Comparison of ENCODE assay signal across 8 cellular contexts in genomic region chr3:52144034-52144795, GRCh38. TPM values are rescaled to one million over a fixed set of nuclear protein-coding genes. Genes with fewer than 3 reads are reported as not detected.
DNase-seq lines count a peak whose midpoint lies in the region; ATAC-seq and TF ChIP-seq lines count a peak whose summit lies in the region.

No MANE protein-coding gene starts in this region.

- H3K4me2 ChIP-seq in OCI-LY7 (ENCODE audit: low read length) = no peak overlapping the region

- H3K4me3 ChIP-seq in OCI-LY7 (ENCODE audit: low read depth, low read length, poor library complexity, severe bottlenecking) = no peak overlapping the region

- POLR2A ChIA-PET in OCI-LY7 (lab: Charles Lee) = no interaction called here
- POLR2A ChIA-PET in naive thymus-derived CD8-positive, alpha-beta T cell (lab: Charles Lee) = interaction anchor here (0.9 to 1.3 kb wide), 2 partner anchors 143 to 148 kb away, joined by 3 read pairs; partner anchors contain the start of gene RPL29

- H3K4me1 Mint-ChIP-seq in naive thymus-derived CD8-positive, alpha-beta T cell = peaks cover 6 to 16% (median 11%) of the 10 kb centered on the region in 4 donors

- H2AFZ ChIP-seq in OCI-LY7 (ENCODE audit: low read length) = no peak overlapping the region

- H3K27ac ChIP-seq in OCI-LY7 (ENCODE audit: low read depth, low read length, poor library complexity, severe bottlenecking) = no peak overlapping the region

- peak; percentile 94 for TF ChIP-seq CTCF in OCI-LY7 (conservative IDR thresholded peaks at IDR 0.05; ENCODE audit: low read length)

- intact Hi-C loops in OCI-LY7 (cut with micrococcal nuclease; ENCODE audit: unreplicated experiment) = loop anchor here (1.0 to 2.0 kb wide), 3 partner anchors 91 to 201 kb away; partner anchors contain the start of gene PARP3

- no TSS peak for BruUV-seq in OCI-LY7 (replicated peaks; lab: Mats Ljungman, UMichigan)

- CTCF ChIA-PET in OCI-LY7 (lab: Charles Lee; ENCODE audit: unreplicated experiment) = no interaction called here

- no peak overlapping the region for H3K4me3 Mint-ChIP-seq in naive thymus-derived CD8-positive, alpha-beta T cell

- no peaks in the 10 kb centered on the region for H3K4me1 ChIP-seq in OCI-LY7 (ENCODE audit: insufficient read depth, low read length, poor library complexity, severe bottlenecking)

- peaks cover 89% of the 10 kb centered on the region for H3K36me3 ChIP-seq in OCI-LY7 (ENCODE audit: insufficient read depth, low read length)

- H3K79me2 ChIP-seq in OCI-LY7 (ENCODE audit: insufficient read depth, low read depth, low read length) = no peaks in the 10 kb centered on the region

- H3K27ac Mint-ChIP-seq in naive thymus-derived CD8-positive, alpha-beta T cell = peak overlapping the region in 4 of 10 donors; percentile 13 to 84 (median 50)

- DNase-seq in EL = peak; percentile 73
- DNase-seq in OCI-LY7 (ENCODE audit: low spot score) = peak; percentile 81
- peak; percentile 86 for DNase-seq in activated T-cell treated with anti-CD3 and anti-CD28 coated beads, Interleukin-2, amount 50 U/mL, for 1 hour
- peak; percentile 83 to 89 for DNase-seq in erythroblast (lab: John Stamatoyannopoulos, UW)
- peak; percentile 75 to 95 (median 83) for DNase-seq in naive thymus-derived CD8-positive, alpha-beta T cell
- peak; percentile 46 to 72 for DNase-seq in stimulated activated CD8-positive, alpha-beta memory T cell treated with anti-CD3 and anti-CD28 coated beads, Interleukin-7, amount 100 ng/mL, for 48 hours (ENCODE audit: extremely low read depth in 1 of 2, low read depth in 1 of 2)

- no peaks in the 10 kb centered on the region for H3K9me3 Mint-ChIP-seq in naive thymus-derived CD8-positive, alpha-beta T cell

- no peaks in the 10 kb centered on the region for H4K20me1 ChIP-seq in OCI-LY7 (ENCODE audit: insufficient read depth, low read length)

- peak; percentile 54 for ATAC-seq in HG03045 (IDR thresholded peaks at IDR 0.05; ENCODE audit: unreplicated experiment)
- peak; percentile 99 for ATAC-seq in naive thymus-derived CD8-positive, alpha-beta T cell
- no peak for ATAC-seq in GM19035 (IDR thresholded peaks at IDR 0.05; ENCODE audit: unreplicated experiment)

- no peak for TF ChIP-seq POLR2A in erythroblast (IDR thresholded peaks at IDR 0.05; ENCODE audit: low read length)

- no peaks in the 10 kb centered on the region for H3K36me3 Mint-ChIP-seq in naive thymus-derived CD8-positive, alpha-beta T cell

- H3K9me3 ChIP-seq in OCI-LY7 (ENCODE audit: low read length) = no peaks in the 10 kb centered on the region

- H3K9me2 ChIP-seq in OCI-LY7 (ENCODE audit: insufficient read depth, low read length) = no peaks in the 10 kb centered on the region

- H3K27me3 Mint-ChIP-seq in naive thymus-derived CD8-positive, alpha-beta T cell = no peaks in the 10 kb centered on the region

RNA-seq across cellular contexts. Expression of gene POC1A, which starts 10.0 kb away (rescaled TPM):
- 34.5 and 40.0 TPM in 2 replicates for total RNA-seq in OCI-LY7 (2014; rRNA removed; shearing (Covaris generic))
- total RNA-seq in OCI-LY7 (2022) = 41.0 and 46.2 TPM in 2 replicates
- total RNA-seq in naive thymus-derived CD8-positive, alpha-beta T cell = 1 to 10 TPM; 1.2 to 1.9 TPM
- polyA plus RNA-seq in naive thymus-derived CD8-positive, alpha-beta T cell = 1 to 10 TPM in 1 of 3 donors, under 1 TPM in 2; 0.28 to 1.1 (median 0.66) TPM

RNA-seq across cellular contexts. Expression of gene ALAS1, which starts 53.7 kb away (rescaled TPM):
- total RNA-seq in OCI-LY7 (2014; rRNA removed; shearing (Covaris generic)) = 24.5 and 34.4 TPM in 2 replicates
- 43.3 and 43.6 TPM in 2 replicates for total RNA-seq in OCI-LY7 (2022)
- 10 to 100 TPM; 16.2 to 18.8 TPM for total RNA-seq in naive thymus-derived CD8-positive, alpha-beta T cell
- 10 to 100 TPM; 14.7 to 28.9 (median 18.5) TPM for polyA plus RNA-seq in naive thymus-derived CD8-positive, alpha-beta T cell

Comparison
In these comparisons a context has a peak if more than half of its experiments do, and no peak if none do; other contexts are left out.
1. RNA of gene POC1A, which starts 10.0 kb away (total RNA-seq): 34.5 to 46.2 TPM in OCI-LY7; 1.2 to 1.9 TPM in naive thymus-derived CD8-positive, alpha-beta T cell; every median in the first group is over 10 times any median in the second.
2. Peak in every context shown above with its lines, with median percentiles within 50 percentile points of each other: DNase-seq.